ENCODE assay signal across 19 cellular contexts in genomic region chr5:102713278-102713677, GRCh38. TPM values are rescaled to one million over a fixed set of nuclear protein-coding genes. Genes with fewer than 3 reads are reported as not detected.
DNase-seq lines count a peak whose midpoint lies in the region; ATAC-seq and TF ChIP-seq lines count a peak whose summit lies in the region.
"Had no signal": no experiment of that assay in that cellular context is flagged by ENCODE, and none has a peak within 500 bp of the region (broad histone marks: within the 10 kb centered on the region; RNA-seq: fewer than 3 reads in every experiment).

No MANE protein-coding gene starts in this region.

- no peaks in the 10 kb centered on the region for H3K9me3 ChIP-seq in colonic mucosa
- H3K9me3 ChIP-seq: adrenal gland had no signal

- H3K9me3 Mint-ChIP-seq in activated T-helper 17 cell treated with anti-CD3 and anti-CD28 coated beads, Interleukin-2, amount 50 U/mL, for 72 hours, result peaks cover 10% of the 10 kb centered on the region
- peaks cover 4% of the 10 kb centered on the region for H3K9me3 Mint-ChIP-seq in activated CD4-positive, alpha-beta T cell treated with anti-CD3 and anti-CD28 coated beads, Interleukin-2, amount 10 ng/mL, durations not matched to agents 24 days and 14 days

- H3K4me3 ChIP-seq in colonic mucosa, result no peak overlapping the region
- H3K4me3 ChIP-seq: adrenal gland, cardiac muscle cell, dorsolateral prefrontal cortex had no signal

- H3K36me3 ChIP-seq in colonic mucosa, result no peaks in the 10 kb centered on the region
- H3K36me3 ChIP-seq: adrenal gland, cardiac muscle cell had no signal

- no peak overlapping the region for H3K9ac ChIP-seq in colonic mucosa (ENCODE audit: low read depth in 2 of 2, low read length in 2 of 2)

- no peaks in the 10 kb centered on the region for H3K4me1 ChIP-seq in colonic mucosa

- H3K4me3 Mint-ChIP-seq in activated T-helper 17 cell treated with anti-CD3 and anti-CD28 coated beads, Interleukin-2, amount 50 U/mL, for 72 hours, result no peak overlapping the region
- no peak overlapping the region for H3K4me3 Mint-ChIP-seq in activated CD4-positive, alpha-beta T cell treated with anti-CD3 and anti-CD28 coated beads, Interleukin-2, amount 10 ng/mL, durations not matched to agents 24 days and 14 days
- H3K4me3 Mint-ChIP-seq: neural crest cell; stimulated activated effector memory CD8-positive, alpha-beta T cell treated with anti-CD3 and anti-CD28 coated beads, Interleukin-12 subunit alpha, Interleukin-12 subunit beta, amount 100 ng/mL, for 72 hours had no signal

- H3K27me3 Mint-ChIP-seq in activated T-helper 17 cell treated with anti-CD3 and anti-CD28 coated beads, Interleukin-2, amount 50 U/mL, for 72 hours, result peaks cover 26% of the 10 kb centered on the region
- peaks cover 4% of the 10 kb centered on the region for H3K27me3 Mint-ChIP-seq in activated CD4-positive, alpha-beta T cell treated with anti-CD3 and anti-CD28 coated beads, Interleukin-2, amount 10 ng/mL, durations not matched to agents 24 days and 14 days

- DNase-seq in CD1c-positive myeloid dendritic cell (ENCODE audit: extremely low spot score) (peak; percentile 20), colonic mucosa (no peak)
- DNase-seq in activated CD4-positive, alpha-beta T cell treated with anti-CD3 and anti-CD28 coated beads, Interleukin-2, amount 10 ng/mL, durations not matched to agents 24 days and 14 days, result no peak
- DNase-seq in stimulated activated CD4-positive, alpha-beta T cell treated with anti-CD3 and anti-CD28 coated beads, Interleukin-12 subunit alpha, Interleukin-12 subunit beta, amount 100 ng/mL, for 4 hours, result no peak
- DNase-seq: activated CD4-positive, alpha-beta T cell treated with anti-CD3 and anti-CD28 coated beads for 4 hours; activated effector memory CD4-positive, alpha-beta T cell treated with Interleukin-2 at 50 U/mL for 16 hours; adrenal gland; dorsolateral prefrontal cortex; erythroblast; left colon; midbrain; NCI-H187 had no signal

- no peaks in the 10 kb centered on the region for H3K36me3 Mint-ChIP-seq in activated T-helper 17 cell treated with anti-CD3 and anti-CD28 coated beads, Interleukin-2, amount 50 U/mL, for 72 hours (ENCODE audit: low read depth)
- H3K36me3 Mint-ChIP-seq in activated CD4-positive, alpha-beta T cell treated with anti-CD3 and anti-CD28 coated beads, Interleukin-2, amount 10 ng/mL, durations not matched to agents 24 days and 14 days (ENCODE audit: low read depth), result no peaks in the 10 kb centered on the region
- H3K36me3 Mint-ChIP-seq: stimulated activated effector memory CD8-positive, alpha-beta T cell treated with anti-CD3 and anti-CD28 coated beads, Interleukin-12 subunit alpha, Interleukin-12 subunit beta, amount 100 ng/mL, for 72 hours had no signal

- peak; percentile 36 for ATAC-seq in GM21360 (IDR thresholded peaks at IDR 0.05; ENCODE audit: unreplicated experiment)
- peak; percentile 28 for ATAC-seq in HG03175 (IDR thresholded peaks at IDR 0.05; ENCODE audit: unreplicated experiment)
- no peak for ATAC-seq in activated T-helper 17 cell treated with anti-CD3 and anti-CD28 coated beads, Interleukin-2, amount 50 U/mL, for 72 hours (replicated peaks)
- ATAC-seq in GM21423 (IDR thresholded peaks at IDR 0.05; ENCODE audit: unreplicated experiment), result no peak
- ATAC-seq: left colon; stimulated activated effector memory CD8-positive, alpha-beta T cell treated with anti-CD3 and anti-CD28 coated beads, Interleukin-12 subunit alpha, Interleukin-12 subunit beta, amount 100 ng/mL, for 72 hours had no signal

- TF ChIP-seq CTCF in colonic mucosa (IDR thresholded peaks at IDR 0.05), result no peak

- intact Hi-C loops in colonic mucosa (cut with DNase I), result no loop called here
- intact Hi-C loops in activated CD4-positive, alpha-beta T cell treated with anti-CD3 and anti-CD28 coated beads, Interleukin-2, amount 10 ng/mL, durations not matched to agents 24 days and 14 days (cut with micrococcal nuclease), result no loop called here

- H3K4me1 Mint-ChIP-seq in activated T-helper 17 cell treated with anti-CD3 and anti-CD28 coated beads, Interleukin-2, amount 50 U/mL, for 72 hours, result peaks cover 9% of the 10 kb centered on the region
- H3K4me1 Mint-ChIP-seq in activated CD4-positive, alpha-beta T cell treated with anti-CD3 and anti-CD28 coated beads, Interleukin-2, amount 10 ng/mL, durations not matched to agents 24 days and 14 days, result peaks cover 2% of the 10 kb centered on the region

- H3K27ac ChIP-seq in colonic mucosa, result no peak overlapping the region
- H3K27ac ChIP-seq: adrenal gland, cardiac muscle cell, dorsolateral prefrontal cortex had no signal

- H3K27me3 ChIP-seq in colonic mucosa, result no peaks in the 10 kb centered on the region
- H3K27me3 ChIP-seq: adrenal gland, cardiac muscle cell had no signal

- H3K27ac Mint-ChIP-seq in activated T-helper 17 cell treated with anti-CD3 and anti-CD28 coated beads, Interleukin-2, amount 50 U/mL, for 72 hours, result peak overlapping the region; percentile 13
- H3K27ac Mint-ChIP-seq in activated CD4-positive, alpha-beta T cell treated with anti-CD3 and anti-CD28 coated beads, Interleukin-2, amount 10 ng/mL, durations not matched to agents 24 days and 14 days, result no peak overlapping the region
- H3K27ac Mint-ChIP-seq: stimulated activated effector memory CD8-positive, alpha-beta T cell treated with anti-CD3 and anti-CD28 coated beads, Interleukin-12 subunit alpha, Interleukin-12 subunit beta, amount 100 ng/mL, for 72 hours had no signal

RNA-seq across cellular contexts. Expression of gene PAM, which starts 41.8 kb away (rescaled TPM):
- total RNA-seq in activated T-helper 17 cell treated with anti-CD3 and anti-CD28 coated beads, Interleukin-2, amount 50 U/mL, for 72 hours, result 100 to 1,000 TPM in 1 of 2 donors, 10 to 100 TPM in 1; 66.5 to 153 TPM
- total RNA-seq in colonic mucosa, result 100 to 1,000 TPM in 1 of 2 donors, 10 to 100 TPM in 1; 69.2 to 124 TPM
- 72.2 and 73.3 TPM in 2 replicates for total RNA-seq in activated CD4-positive, alpha-beta T cell treated with anti-CD3 and anti-CD28 coated beads, Interleukin-2, amount 10 ng/mL, durations not matched to agents 24 days and 14 days

Comparison
In these comparisons a context has a peak if more than half of its experiments do, and no peak if none do; other contexts are left out.
1. ATAC-seq: peak in GM21360 (single experiment) and HG03175 (single experiment); none in activated T-helper 17 cell treated with anti-CD3 and anti-CD28 coated beads, Interleukin-2, amount 50 U/mL, for 72 hours (single experiment) and GM21423 (single experiment).